4 cellular contexts compared by ENCODE assay signal in genomic region chr4:4627111-4627510, GRCh38.
TF ChIP-seq lines count a peak whose summit lies in the region.

No MANE protein-coding gene starts in this region.

TF ChIP-seq in GM23338, 12 proteins besides CTCF, POLR2A, EP300 and RAD21 (continues in another document):
- TF ChIP-seq ETS1 (IDR thresholded peaks at IDR 0.05) (no peak), NANOG (IDR thresholded peaks at IDR 0.05; ENCODE audit: borderline replicate concordance) (no peak), EZH2phosphoT487 (IDR thresholded peaks at IDR 0.05; ENCODE audit: unreplicated experiment) (no peak), EZH2 (IDR thresholded peaks at IDR 0.05; ENCODE audit: low read depth, unreplicated experiment) (no peak), ZNF114 (CRISPR knock-in tag; IDR thresholded peaks at IDR 0.05) (no peak), JUNB (IDR thresholded peaks at IDR 0.05; ENCODE audit: unreplicated experiment) (no peak), REST (IDR thresholded peaks at IDR 0.05; ENCODE audit: unreplicated experiment) (no peak), ZNF331 (CRISPR knock-in tag; IDR thresholded peaks at IDR 0.05; ENCODE audit: low read depth) (no peak), STAT1 (IDR thresholded peaks at IDR 0.05; ENCODE audit: unreplicated experiment) (no peak), POLR2AphosphoS5 (IDR thresholded peaks at IDR 0.05; ENCODE audit: low read depth) (no peak), CREB1 (CRISPR knock-in tag; IDR thresholded peaks at IDR 0.05; ENCODE audit: low read depth) (no peak)

TF ChIP-seq in HEK293, 187 proteins besides CTCF, POLR2A, EP300 and RAD21:
- TF ChIP-seq ZNF362 (tag by site-specific recombination; IDR thresholded peaks at IDR 0.05) (no peak), ZEB2 (tag by site-specific recombination; IDR thresholded peaks at IDR 0.05) (no peak), KLF1 (tag by site-specific recombination; IDR thresholded peaks at IDR 0.05) (no peak), ZNF140 (tag by site-specific recombination; IDR thresholded peaks at IDR 0.05) (no peak), ZFHX2 (tag by site-specific recombination; conservative IDR thresholded peaks at IDR 0.05) (peak; percentile 21; the same call in 1 of the 2 replicates), ZNF530 (tag by site-specific recombination; IDR thresholded peaks at IDR 0.05; ENCODE audit: low read depth) (no peak), EGR2 (tag by site-specific recombination; IDR thresholded peaks at IDR 0.05; ENCODE audit: low read depth) (0 out of 2 replicates have a peak, but pooled peaks have one; percentile 26)
TF ChIP-seq in HEK293: peak in this region for 2.

TF ChIP-seq in H1, 55 proteins besides CTCF, POLR2A, EP300 and RAD21:
- no peak for TF ChIP-seq POU5F1 (IDR thresholded peaks at IDR 0.05; ENCODE audit: low read depth, low read length)
- TF ChIP-seq EGR1 (IDR thresholded peaks at IDR 0.05; ENCODE audit: borderline replicate concordance, low read depth, low read length), result peak; percentile 41; the same call in 1 of the 2 replicates
TF ChIP-seq in H1: peak in this region for 1.

TF ChIP-seq in SK-N-SH treated with all-trans-retinoic acid at 6 μM for 48 hours, 23 proteins besides CTCF, POLR2A, EP300 and RAD21:
- TF ChIP-seq ZFP30 (CRISPR knock-in tag; IDR thresholded peaks at IDR 0.05), result no peak
- TF ChIP-seq BACH2 (CRISPR knock-in tag; IDR thresholded peaks at IDR 0.05; ENCODE audit: borderline replicate concordance), result no peak
- no peak for TF ChIP-seq ZNF565 (CRISPR knock-in tag; conservative IDR thresholded peaks at IDR 0.05; ENCODE audit: low read depth)
- TF ChIP-seq PPARA (CRISPR knock-in tag; IDR thresholded peaks at IDR 0.05; ENCODE audit: borderline replicate concordance), result no peak
- no peak for TF ChIP-seq CSRNP3 (CRISPR knock-in tag; IDR thresholded peaks at IDR 0.05)
- no peak for TF ChIP-seq ESRRG (CRISPR knock-in tag; IDR thresholded peaks at IDR 0.05)
- no peak for TF ChIP-seq ISL1 (CRISPR knock-in tag; IDR thresholded peaks at IDR 0.05)
- TF ChIP-seq ZFP3 (CRISPR knock-in tag; IDR thresholded peaks at IDR 0.05), result no peak
- no peak for TF ChIP-seq CSDC2 (CRISPR knock-in tag; IDR thresholded peaks at IDR 0.05)
- TF ChIP-seq OSR1 (CRISPR knock-in tag; IDR thresholded peaks at IDR 0.05), result no peak
- TF ChIP-seq GLIS3 (CRISPR knock-in tag; IDR thresholded peaks at IDR 0.05), result no peak
